In genomic region chr2:157593411-157593810, GRCh38 we compare ENCODE assay signal across 16 cellular contexts.
"Had no signal": no experiment of that assay in that cellular context is flagged by ENCODE, and none has a peak within 500 bp of the region (broad histone marks: within the 10 kb centered on the region; RNA-seq: fewer than 3 reads in every experiment).

No MANE protein-coding gene starts in this region.

- H3K4me1 Mint-ChIP-seq: nephron had no signal

- H3K4me3 ChIP-seq: body of pancreas, gastroesophageal sphincter, psoas muscle, right lobe of liver, spleen, thyroid gland had no signal

- H3K4me3 Mint-ChIP-seq: activated B cell treated with CpG ODN at 0.5 μM for 24 hours; activated CD4-positive, alpha-beta T cell treated with anti-CD3 and anti-CD28 coated beads, Interleukin-2, amount 10 ng/mL, durations not matched to agents 24 days and 14 days; activated CD8-positive, alpha-beta T cell treated with anti-CD3 and anti-CD28 coated beads, Interleukin-2, amount 10 ng/mL, durations not matched to agents 7 days and 5 days; activated naive CD8-positive, alpha-beta T cell; nephron; stimulated activated naive CD8-positive, alpha-beta T cell treated with anti-CD3 and anti-CD28 coated beads, Interleukin-15, Interleukin-2, amounts not matched to agents 100 ng/mL and 50 ng/mL, for 24 hours had no signal

- DNase-seq: activated B cell treated with CpG ODN at 0.5 μM for 24 hours; activated CD4-positive, alpha-beta T cell treated with anti-CD3 and anti-CD28 coated beads, Interleukin-2, amount 10 ng/mL, durations not matched to agents 24 days and 14 days; activated CD8-positive, alpha-beta memory T cell treated with anti-CD3 and anti-CD28 coated beads, Interleukin-2, amount 50 U/mL, for 4 hours; activated CD8-positive, alpha-beta T cell treated with anti-CD3 and anti-CD28 coated beads, Interleukin-2, amount 10 ng/mL, durations not matched to agents 7 days and 5 days; activated gamma-delta T cell treated with Interleukin-2 at 50 U/mL for 16 hours; body of pancreas; left ventricle myocardium superior; psoas muscle; right lobe of liver; spleen; T-helper 2 cell; thyroid gland had no signal

- H3K9me3 ChIP-seq: body of pancreas, gastroesophageal sphincter, psoas muscle, right lobe of liver, spleen, thyroid gland had no signal

- H3K36me3 ChIP-seq: gastroesophageal sphincter, right lobe of liver, spleen, thyroid gland had no signal

- H3K27ac ChIP-seq: body of pancreas, gastroesophageal sphincter, psoas muscle, right lobe of liver, spleen, thyroid gland had no signal

- H3K4me1 ChIP-seq: gastroesophageal sphincter, psoas muscle, right lobe of liver had no signal

- H3K27me3 ChIP-seq: body of pancreas, right lobe of liver, thyroid gland had no signal

- ATAC-seq: activated CD8-positive, alpha-beta T cell treated with anti-CD3 and anti-CD28 coated beads, Interleukin-2, amount 10 ng/mL, durations not matched to agents 7 days and 5 days; body of pancreas; gastroesophageal sphincter; left ventricle myocardium superior; psoas muscle; right lobe of liver had no signal

- H3K27ac Mint-ChIP-seq: activated B cell treated with CpG ODN at 0.5 μM for 24 hours; activated CD4-positive, alpha-beta T cell treated with anti-CD3 and anti-CD28 coated beads, Interleukin-2, amount 10 ng/mL, durations not matched to agents 24 days and 14 days; activated CD8-positive, alpha-beta T cell treated with anti-CD3 and anti-CD28 coated beads, Interleukin-2, amount 10 ng/mL, durations not matched to agents 7 days and 5 days; activated naive CD8-positive, alpha-beta T cell; nephron; stimulated activated naive CD8-positive, alpha-beta T cell treated with anti-CD3 and anti-CD28 coated beads, Interleukin-15, Interleukin-2, amounts not matched to agents 100 ng/mL and 50 ng/mL, for 24 hours had no signal

- H3K36me3 Mint-ChIP-seq: activated naive CD8-positive, alpha-beta T cell had no signal

- H3K9me3 Mint-ChIP-seq: activated B cell treated with CpG ODN at 0.5 μM for 24 hours; activated CD4-positive, alpha-beta T cell treated with anti-CD3 and anti-CD28 coated beads, Interleukin-2, amount 10 ng/mL, durations not matched to agents 24 days and 14 days; nephron; stimulated activated naive CD8-positive, alpha-beta T cell treated with anti-CD3 and anti-CD28 coated beads, Interleukin-15, Interleukin-2, amounts not matched to agents 100 ng/mL and 50 ng/mL, for 24 hours had no signal
